8 cellular contexts compared by ENCODE assay signal in genomic region chr6:136250686-136251008, GRCh38. TPM values are rescaled to one million over a fixed set of nuclear protein-coding genes. Genes with fewer than 3 reads are reported as not detected.
DNase-seq lines count a peak whose midpoint lies in the region; ATAC-seq and TF ChIP-seq lines count a peak whose summit lies in the region.

No MANE protein-coding gene starts in this region.

- H3K27me3 ChIP-seq in fibroblast of lung (ENCODE audit: control insufficient read depth, insufficient read depth, low read length) (no peaks in the 10 kb centered on the region), prostate gland (replicated peaks; ENCODE audit: insufficient read depth) (no peaks in the 10 kb centered on the region)

- H4K20me1 ChIP-seq in fibroblast of lung (ENCODE audit: control insufficient read depth, extremely low read depth, insufficient read depth, low read length) = no peaks in the 10 kb centered on the region

- H3K36me3 ChIP-seq in fibroblast of lung (ENCODE audit: control insufficient read depth, insufficient read depth, low read length) (no peaks in the 10 kb centered on the region), prostate gland (no peaks in the 10 kb centered on the region)

- H3K4me3 ChIP-seq in fibroblast of lung (replicated peaks in 1 of 4; ENCODE audit: control extremely low read depth in 1 of 4, insufficient read depth in 1 of 4, low read depth in 3 of 4, low read length in 4 of 4) = peak overlapping the region; percentile 85 to 98 (median 94)
- H3K4me3 ChIP-seq in prostate gland = peak overlapping the region; percentile 39 to 43

- H3K79me2 ChIP-seq in fibroblast of lung (ENCODE audit: control insufficient read depth, insufficient read depth, low read length) = peaks cover 9% of the 10 kb centered on the region

- TF ChIP-seq POLR2A in prostate gland (IDR thresholded peaks at IDR 0.05) = no peak

- no peak for TF ChIP-seq CTCF in RWPE1 (conservative IDR thresholded peaks at IDR 0.05; ENCODE audit: low read depth)
- TF ChIP-seq CTCF in fibroblast of lung (conservative IDR thresholded peaks at IDR 0.05 in 1 of 2, IDR thresholded peaks at IDR 0.05 in 1 of 2; ENCODE audit: low read depth in 1 of 2, low read length in 2 of 2) = no peak
- TF ChIP-seq CTCF in prostate gland (IDR thresholded peaks at IDR 0.05) = no peak

- H3K9ac ChIP-seq in fibroblast of lung (ENCODE audit: insufficient read depth, low read length) = peak overlapping the region; percentile 58

- H3K9me3 ChIP-seq in fibroblast of lung (ENCODE audit: control insufficient read depth, insufficient read depth, low read depth, low read length) (no peaks in the 10 kb centered on the region), prostate gland (no peaks in the 10 kb centered on the region)

- H2AFZ ChIP-seq in fibroblast of lung (ENCODE audit: low read length) = peak overlapping the region; percentile 77

- ATAC-seq in GM18511 (IDR thresholded peaks at IDR 0.05; ENCODE audit: unreplicated experiment) = peak; percentile 15
- ATAC-seq in HG02571 (IDR thresholded peaks at IDR 0.05; ENCODE audit: unreplicated experiment) = peak; percentile 7

- WGBS in prostate gland = under 1% methylated on average over 8 of the region's 8 CpGs

- no peaks in the 10 kb centered on the region for H3K4me1 ChIP-seq in fibroblast of lung (ENCODE audit: control insufficient read depth, extremely low read depth, insufficient read depth, low read length)
- no peaks in the 10 kb centered on the region for H3K4me1 ChIP-seq in prostate gland (replicated peaks)

- intact Hi-C loops in prostate gland (cut with DNase I) = loop anchor here (5.0 kb wide), 1 partner anchor 37 kb away; the partner anchor contains the start of gene BCLAF1

- peak overlapping the region; percentile 78 for H3K27ac ChIP-seq in RWPE1
- peak overlapping the region; percentile 65 for H3K27ac ChIP-seq in fibroblast of lung (ENCODE audit: insufficient read depth, low read length)
- H3K27ac ChIP-seq in prostate gland = peak overlapping the region; percentile 31 to 36

- H3K4me2 ChIP-seq in fibroblast of lung (ENCODE audit: extremely low read depth, insufficient read depth, low read length) = peak overlapping the region; percentile 98

- POLR2A ChIA-PET in RWPE1 (lab: Yijun Ruan, JAX; ENCODE audit: low non-redundant PET) = no interaction called here

- peak; percentile 34 for DNase-seq in RWPE1 (ENCODE audit: low spot score)
- DNase-seq in fibroblast of lung (ENCODE audit: low read depth in 2 of 2) = no peak
- no peak for DNase-seq in prostate gland (ENCODE audit: low spot score)
- no peak for DNase-seq in NCI-H128 (lab: John Stamatoyannopoulos, UW; ENCODE audit: unreplicated experiment)
- no peak for DNase-seq in SKM-1 treated with dmso at 0.1 percent for 144 hours (lab: John Stamatoyannopoulos, UW; ENCODE audit: unreplicated experiment)
- DNase-seq in NAMALWA (ENCODE audit: low spot score) = no peak

- CTCF ChIA-PET in RWPE1 (lab: Yijun Ruan, JAX) = interaction anchor here (0.6 to 1.5 kb wide), 4 partner anchors 13 to 1026 kb away, joined by 3 to 5 read pairs (median 4); no protein-coding TSS in a partner anchor

RNA-seq across cellular contexts. Expression of gene MTFR2, which starts 0.5 kb away (rescaled TPM):
- total RNA-seq in fibroblast of lung = 0.26 and 0.83 TPM in 2 replicates
- 3.3 and 12.7 TPM in 2 replicates for polyA plus RNA-seq in fibroblast of lung
- polyA plus RNA-seq in fibroblast of lung (2012) = 1.7 and 5.2 TPM in 2 replicates
- 20.0 TPM in 1 of 2 replicates, not detected in the other for polyA minus RNA-seq in fibroblast of lung (ENCODE audit: low replicate concordance)
- total RNA-seq in prostate gland = 1 to 10 TPM; 1.1 to 2.9 TPM

RNA-seq across cellular contexts. Expression of gene BCLAF1, which starts 39.0 kb away (rescaled TPM):
- total RNA-seq in fibroblast of lung = 69.9 and 82.6 TPM in 2 replicates
- 99.8 and 102 TPM in 2 replicates for polyA plus RNA-seq in fibroblast of lung
- 88.3 and 99.2 TPM in 2 replicates for polyA plus RNA-seq in fibroblast of lung (2012)
- polyA minus RNA-seq in fibroblast of lung (ENCODE audit: low replicate concordance) = 16.7 and 48.2 TPM in 2 replicates
- total RNA-seq in prostate gland = 100 to 1,000 TPM in 1 of 2 donors, 10 to 100 TPM in 1; 83.0 to 136 TPM
